ENCODE assay signal across 17 cellular contexts in the genomic region with DNA sequence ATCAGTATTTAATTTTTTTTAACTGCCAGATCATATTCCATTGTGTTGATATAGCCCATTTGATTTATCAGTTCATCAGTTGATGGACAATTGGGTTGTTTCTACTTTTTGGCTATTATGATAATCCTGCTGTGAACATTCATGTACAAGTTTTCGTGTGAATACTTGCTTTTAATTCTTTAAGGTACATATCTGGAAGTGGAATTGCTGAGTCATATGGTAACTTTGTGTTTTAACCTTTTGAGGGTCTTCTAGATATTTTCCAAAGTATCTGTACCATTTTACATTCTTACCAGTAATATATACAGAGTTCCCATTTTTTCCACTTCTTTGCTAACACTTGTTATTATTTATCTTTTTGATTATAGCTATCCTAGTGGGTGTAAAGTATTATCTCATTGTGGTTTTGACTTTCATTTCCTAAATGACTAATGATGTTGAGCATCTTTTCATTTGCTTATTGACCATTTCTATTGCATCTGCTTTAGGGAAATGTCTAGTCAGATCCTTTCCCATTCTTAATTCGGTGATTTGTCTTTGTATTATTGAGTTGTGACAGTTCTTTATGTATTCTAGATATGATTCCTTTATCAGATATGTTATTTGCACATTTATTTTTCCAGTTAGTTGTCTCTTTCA.
DNase-seq lines count a peak whose midpoint lies in the region; ATAC-seq, FAIRE-seq and TF ChIP-seq lines count a peak whose summit lies in the region.
"Had no signal": no experiment of that assay in that cellular context is flagged by ENCODE, and none has a peak within 500 bp of the region (broad histone marks: within the 10 kb centered on the region; RNA-seq: fewer than 3 reads in every experiment).

No MANE protein-coding gene starts in this region.

- peak overlapping the region; percentile 22 for H3K27ac Mint-ChIP-seq in activated T-helper 17 cell treated with anti-CD3 and anti-CD28 coated beads, Interleukin-2, amount 50 U/mL, for 72 hours
- no peak overlapping the region for H3K27ac Mint-ChIP-seq in Caco-2 (ENCODE audit: unreplicated experiment)
- H3K27ac Mint-ChIP-seq in CD4-positive, alpha-beta memory T cell = no peak overlapping the region

- no peak for TF ChIP-seq POLR2A in H54 (IDR thresholded peaks at IDR 0.05; ENCODE audit: low read depth, low read length)

- H3K36me3 Mint-ChIP-seq in activated T-helper 17 cell treated with anti-CD3 and anti-CD28 coated beads, Interleukin-2, amount 50 U/mL, for 72 hours (ENCODE audit: low read depth) = peaks cover 20% of the 10 kb centered on the region
- H3K36me3 Mint-ChIP-seq in Caco-2 (ENCODE audit: insufficient read depth, unreplicated experiment) = no peaks in the 10 kb centered on the region
- peaks cover 29 to 41% of the 10 kb centered on the region in 2 donors for H3K36me3 Mint-ChIP-seq in CD4-positive, alpha-beta memory T cell

- no peaks in the 10 kb centered on the region for H3K36me3 ChIP-seq in Caco-2 (ENCODE audit: control insufficient read depth, insufficient read depth, low read length)
- no peaks in the 10 kb centered on the region for H3K36me3 ChIP-seq in CD4-positive, alpha-beta memory T cell (ENCODE audit: insufficient read depth, low read length)
- H3K36me3 ChIP-seq: BE2C, brain microvascular endothelial cell had no signal

- no peak overlapping the region for H3K4me3 Mint-ChIP-seq in activated T-helper 17 cell treated with anti-CD3 and anti-CD28 coated beads, Interleukin-2, amount 50 U/mL, for 72 hours
- no peak overlapping the region for H3K4me3 Mint-ChIP-seq in Caco-2 (ENCODE audit: unreplicated experiment)
- no peak overlapping the region for H3K4me3 Mint-ChIP-seq in CD4-positive, alpha-beta memory T cell

- no peaks in the 10 kb centered on the region for H3K4me1 ChIP-seq in Caco-2
- H3K4me1 ChIP-seq in CD4-positive, alpha-beta memory T cell (ENCODE audit: insufficient read depth, low read length) = no peaks in the 10 kb centered on the region

- H3K9me3 ChIP-seq in Caco-2 = no peaks in the 10 kb centered on the region
- H3K9me3 ChIP-seq in CD4-positive, alpha-beta memory T cell (ENCODE audit: control insufficient read depth in 1 of 2, low read length in 2 of 2) = no peaks in the 10 kb centered on the region
- H3K9me3 ChIP-seq: BE2C had no signal

- intact Hi-C loops in Caco-2 (cut with micrococcal nuclease; ENCODE audit: unreplicated experiment) = no loop called here
- intact Hi-C loops in CD4-positive, alpha-beta memory T cell (cut with micrococcal nuclease) = no loop called here

- BruUV-seq in Caco-2 (replicated peaks; lab: Mats Ljungman, UMichigan) = no TSS peak

- no peaks in the 10 kb centered on the region for H3K4me1 Mint-ChIP-seq in activated T-helper 17 cell treated with anti-CD3 and anti-CD28 coated beads, Interleukin-2, amount 50 U/mL, for 72 hours
- no peaks in the 10 kb centered on the region for H3K4me1 Mint-ChIP-seq in Caco-2 (ENCODE audit: low read depth, unreplicated experiment)
- peaks cover 0 to 5% (median 2%) of the 10 kb centered on the region in 4 donors for H3K4me1 Mint-ChIP-seq in CD4-positive, alpha-beta memory T cell

- POLR2A ChIA-PET in Caco-2 (lab: Charles Lee) = no interaction called here
- POLR2A ChIA-PET in CD4-positive, alpha-beta memory T cell (lab: Charles Lee; ENCODE audit: partially characterized antibody) = no interaction called here

- ATAC-seq in GM18498 (IDR thresholded peaks at IDR 0.05; ENCODE audit: unreplicated experiment) = peak; percentile 72
- peak; percentile 97 for ATAC-seq in GM19351 (IDR thresholded peaks at IDR 0.05; ENCODE audit: unreplicated experiment)
- peak; percentile 83 for ATAC-seq in HG02981 (IDR thresholded peaks at IDR 0.05; ENCODE audit: unreplicated experiment)
- ATAC-seq in activated T-helper 17 cell treated with anti-CD3 and anti-CD28 coated beads, Interleukin-2, amount 50 U/mL, for 72 hours (replicated peaks) = peak; percentile 60

- H3K4me3 ChIP-seq in Caco-2 (ENCODE audit: low read depth, low read length) = no peak overlapping the region
- no peak overlapping the region for H3K4me3 ChIP-seq in CD4-positive, alpha-beta memory T cell (ENCODE audit: low read length in 2 of 2)

- no peak for TF ChIP-seq CTCF in Caco-2 (IDR thresholded peaks at IDR 0.05; ENCODE audit: insufficient read depth in 1 of 2, low read depth in 1 of 2, low read length in 1 of 2, severe bottlenecking in 1 of 2, unreplicated experiment in 1 of 2)

- H3K27me3 ChIP-seq in Caco-2 (replicated peaks; ENCODE audit: control insufficient read depth, insufficient read depth, low read length) = no peaks in the 10 kb centered on the region
- no peaks in the 10 kb centered on the region for H3K27me3 ChIP-seq in CD4-positive, alpha-beta memory T cell (ENCODE audit: insufficient read depth, low read length)
- H3K27me3 ChIP-seq: BE2C, brain microvascular endothelial cell had no signal

- FAIRE-seq in H54 (lab: Jason Lieb, UNC) = no peak
- FAIRE-seq: GM18507 had no signal

- DNase-seq in Caco-2 (no peak), H54 (ENCODE audit: insufficient read length, low spot score) (no peak)
- DNase-seq in CD4-positive, alpha-beta memory T cell = no peak
- no peak for DNase-seq in NK-92 treated with Interleukin-12 subunit alpha and Interleukin-12 subunit beta, amount 100 ng/mL, for 24 hours (lab: John Stamatoyannopoulos, UW)
- DNase-seq: BE2C; brain microvascular endothelial cell; HCEC 1CT; hippocampal formation; NCI-H1048; NCI-H524 treated with DMSO at 0.1 percent for 48 hours; SIG-M5; stimulated activated CD4-positive, alpha-beta T cell treated with anti-CD3 and anti-CD28 coated beads, Interleukin-15, amount 100 ng/mL, for 24 hours had no signal

- peaks cover 5% of the 10 kb centered on the region for H3K9me3 Mint-ChIP-seq in activated T-helper 17 cell treated with anti-CD3 and anti-CD28 coated beads, Interleukin-2, amount 50 U/mL, for 72 hours
- no peaks in the 10 kb centered on the region for H3K9me3 Mint-ChIP-seq in Caco-2 (ENCODE audit: unreplicated experiment)
- H3K9me3 Mint-ChIP-seq in CD4-positive, alpha-beta memory T cell = peaks cover 0 to 3% (median 0%) of the 10 kb centered on the region in 8 donors

- CTCF ChIA-PET in Caco-2 (lab: Charles Lee) = no interaction called here
- CTCF ChIA-PET in CD4-positive, alpha-beta memory T cell (lab: Charles Lee; ENCODE audit: partially characterized antibody) = no interaction called here

- no peaks in the 10 kb centered on the region for H3K27me3 Mint-ChIP-seq in activated T-helper 17 cell treated with anti-CD3 and anti-CD28 coated beads, Interleukin-2, amount 50 U/mL, for 72 hours
- no peaks in the 10 kb centered on the region for H3K27me3 Mint-ChIP-seq in Caco-2 (ENCODE audit: insufficient read depth, unreplicated experiment)
- no peaks in the 10 kb centered on the region for H3K27me3 Mint-ChIP-seq in CD4-positive, alpha-beta memory T cell

- no peak overlapping the region for H3K27ac ChIP-seq in CD4-positive, alpha-beta memory T cell (ENCODE audit: low read depth, low read length)
- H3K27ac ChIP-seq: brain microvascular endothelial cell had no signal
